Comparison of ENCODE assay signal across 17 cellular contexts in genomic region chr5:142133382-142134206, GRCh38.
"Had no signal": no experiment of that assay in that cellular context is flagged by ENCODE, and none has a peak within 500 bp of the region (broad histone marks: within the 10 kb centered on the region; RNA-seq: fewer than 3 reads in every experiment).

No MANE protein-coding gene starts in this region.

- H3K27me3 ChIP-seq: thyroid gland had no signal

- H3K4me3 ChIP-seq: lung, thyroid gland had no signal

- ATAC-seq: effector memory CD8-positive, alpha-beta T cell; left colon; natural killer cell treated with Interleukin-12 subunit alpha and Interleukin-12 subunit beta and Interleukin-15 and Interleukin-18, amount 100 ng/mL, for 72 hours; sciatic nerve; stimulated activated naive B cell treated with anti-CD40 and anti-IgM and Interleukin-4, amounts not matched to agents 10 μg/mL and 1 μg/mL and 100 μg/mL, for 72 hours had no signal

- H3K9ac ChIP-seq: parathyroid adenoma had no signal

- H3K9me3 ChIP-seq: thyroid gland had no signal

- DNase-seq: activated CD4-positive, alpha-beta T cell treated with anti-CD3 and anti-CD28 coated beads, Interleukin-2, amount 50 U/mL, for 4 hours; activated naive CD4-positive, alpha-beta T cell; caudate nucleus; effector memory CD8-positive, alpha-beta T cell; foreskin fibroblast; hypothalamus; islet precursor cell; left colon; stimulated activated naive B cell treated with anti-CD40 and anti-IgM and Interleukin-4, amounts not matched to agents 10 μg/mL and 1 μg/mL and 100 μg/mL, for 72 hours; T-helper 1 cell; T1000; thyroid gland had no signal

- H3K27ac ChIP-seq: parathyroid adenoma, thyroid gland had no signal

- FAIRE-seq: urothelium cell line had no signal
